2 cellular contexts compared by ENCODE assay signal in genomic region chr1:151546006-151546925, GRCh38.
TF ChIP-seq lines count a peak whose summit lies in the region.

No MANE protein-coding gene starts in this region.

TF ChIP-seq in HEK293, 187 proteins besides CTCF, POLR2A, EP300 and RAD21 (continued from another document):
- TF ChIP-seq ZNF280C (tag by site-specific recombination; IDR thresholded peaks at IDR 0.05): no peak

TF ChIP-seq in WTC11, 78 proteins besides CTCF, POLR2A, EP300 and RAD21 (continued from another document):
- TF ChIP-seq PREB (CRISPR knock-in tag; IDR thresholded peaks at IDR 0.05; ENCODE audit: borderline replicate concordance) (no peak), ATF3 (CRISPR knock-in tag; conservative IDR thresholded peaks at IDR 0.05) (no peak), SMAD3 (CRISPR knock-in tag; IDR thresholded peaks at IDR 0.05; ENCODE audit: borderline replicate concordance) (no peak), IRF2 (CRISPR knock-in tag; IDR thresholded peaks at IDR 0.05; ENCODE audit: borderline replicate concordance, low read depth) (no peak), NFATC4 (CRISPR knock-in tag; IDR thresholded peaks at IDR 0.05) (no peak), USF1 (CRISPR knock-in tag; IDR thresholded peaks at IDR 0.05) (no peak), ZNF396 (CRISPR knock-in tag; IDR thresholded peaks at IDR 0.05; ENCODE audit: borderline replicate concordance) (no peak), EMX1 (CRISPR knock-in tag; IDR thresholded peaks at IDR 0.05) (no peak), HMGA2 (CRISPR knock-in tag; IDR thresholded peaks at IDR 0.05) (no peak), MAX (CRISPR knock-in tag; IDR thresholded peaks at IDR 0.05) (no peak), KAT7 (CRISPR knock-in tag; IDR thresholded peaks at IDR 0.05; ENCODE audit: borderline replicate concordance) (no peak)
